17 cellular contexts compared by ENCODE assay signal in the genomic region with DNA sequence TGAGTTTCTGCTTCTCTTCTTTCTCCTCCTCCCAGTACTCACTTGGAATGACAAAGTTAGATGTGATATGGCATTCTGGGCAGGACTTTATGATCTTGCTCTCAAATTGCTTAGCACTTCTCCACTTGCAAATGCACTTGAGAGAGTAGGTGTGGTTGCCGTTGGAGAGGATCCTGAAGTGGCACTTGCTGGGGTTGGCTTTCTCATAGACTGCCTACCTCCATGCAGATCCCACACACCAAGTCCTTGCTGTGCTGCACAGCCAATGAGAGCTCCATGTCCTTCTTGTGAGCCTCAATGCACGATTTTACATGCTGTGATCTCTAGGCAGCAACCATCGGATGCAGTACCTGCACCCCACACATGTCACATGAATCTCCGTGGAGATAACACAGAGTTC. TPM values are rescaled to one million over a fixed set of nuclear protein-coding genes. Genes with fewer than 3 reads are reported as not detected.
DNase-seq lines count a peak whose midpoint lies in the region; ATAC-seq and TF ChIP-seq lines count a peak whose summit lies in the region.
"Had no signal": no experiment of that assay in that cellular context is flagged by ENCODE, and none has a peak within 500 bp of the region (broad histone marks: within the 10 kb centered on the region; RNA-seq: fewer than 3 reads in every experiment).

No MANE protein-coding gene starts in this region.

- no peaks in the 10 kb centered on the region for H3K36me3 ChIP-seq in lung (ENCODE audit: control insufficient read depth in 2 of 2, insufficient read depth in 2 of 2, low read length in 2 of 2)
- no peaks in the 10 kb centered on the region for H3K36me3 ChIP-seq in BE2C

- H3K27me3 ChIP-seq in lung (ENCODE audit: control insufficient read depth, insufficient read depth) (no peaks in the 10 kb centered on the region), BE2C (no peaks in the 10 kb centered on the region)

- no peaks in the 10 kb centered on the region for H3K36me3 Mint-ChIP-seq in mesothelial cell of epicardium

- DNase-seq in DMS79 treated with DMSO at 0.1 percent for 48 hours (lab: John Stamatoyannopoulos, UW) (peak; percentile 97), NCI-H187 treated with DMSO at 0.1 percent for 48 hours (lab: John Stamatoyannopoulos, UW) (peak; percentile 80), NCI-H345 treated with DMSO at 0.1 percent for 48 hours (lab: John Stamatoyannopoulos, UW; ENCODE audit: unreplicated experiment) (peak; percentile 19), lung (ENCODE audit: low spot score) (peak; percentile 79), mesothelial cell of epicardium (ENCODE audit: low spot score in 2 of 2, unreplicated experiment in 2 of 2) (no peak), NCI-H1092 (lab: John Stamatoyannopoulos, UW) (no peak), BE2C (no peak)
- DNase-seq: ACHN, AML-193, Caco-2, DMS153, KBM-7, NCI-H446 treated with DMSO at 0.1 percent for 48 hours had no signal

- H3K4me3 ChIP-seq in lung: no peak overlapping the region
- no peak overlapping the region for H3K4me3 ChIP-seq in BE2C (ENCODE audit: low read depth, low read length)
- H3K4me3 ChIP-seq: GM23338 had no signal

- peaks cover 19% of the 10 kb centered on the region for H3K9me3 Mint-ChIP-seq in mesothelial cell of epicardium

- H3K27me3 Mint-ChIP-seq in mesothelial cell of epicardium (ENCODE audit: low read depth): peaks cover 24% of the 10 kb centered on the region

- ATAC-seq in lung (ENCODE audit: insufficient read depth, low FRiP score) (peak; percentile 69), GM18907 (IDR thresholded peaks at IDR 0.05; ENCODE audit: unreplicated experiment) (no peak)
- ATAC-seq: GM23338, HCT116, Panc1 had no signal

- no peak overlapping the region for H3K27ac Mint-ChIP-seq in mesothelial cell of epicardium
- H3K27ac Mint-ChIP-seq: GM23338 had no signal

- 59 to 76% methylated on average over 4 of the region's 4 CpGs for WGBS in lung, 2 donors

- H3K4me1 Mint-ChIP-seq in mesothelial cell of epicardium: peaks cover 3% of the 10 kb centered on the region
- H3K4me1 Mint-ChIP-seq: GM23338 had no signal

- peaks cover 0 to 4% of the 10 kb centered on the region in 2 donors for H3K4me1 ChIP-seq in lung (ENCODE audit: control insufficient read depth in 2 of 2, insufficient read depth in 2 of 2, low read length in 2 of 2)
- no peaks in the 10 kb centered on the region for H3K4me1 ChIP-seq in BE2C
- H3K4me1 ChIP-seq: Caco-2 had no signal

- H3K27ac ChIP-seq in lung (ENCODE audit: low read depth in 1 of 2, low read length in 1 of 2): no peak overlapping the region

- TF ChIP-seq CTCF in lung (IDR thresholded peaks at IDR 0.05; ENCODE audit: control extremely low read depth, extremely low read depth) (no peak), mesothelial cell of epicardium (IDR thresholded peaks at IDR 0.05; ENCODE audit: unreplicated experiment) (no peak), BE2C (IDR thresholded peaks at IDR 0.05; ENCODE audit: low read depth, low read length) (no peak)

- no peak overlapping the region for H3K4me3 Mint-ChIP-seq in mesothelial cell of epicardium
- H3K4me3 Mint-ChIP-seq: GM23338 had no signal

- no peaks in the 10 kb centered on the region for H3K9me3 ChIP-seq in lung (ENCODE audit: control insufficient read depth in 2 of 2, insufficient read depth in 1 of 2, low read length in 1 of 2)
- H3K9me3 ChIP-seq in BE2C: no peaks in the 10 kb centered on the region
- H3K9me3 ChIP-seq: Caco-2 had no signal

RNA-seq across cellular contexts. Expression of a gene that starts 45.1 kb away (rescaled TPM):
- total RNA-seq in lung (10 to 100 TPM in 1 of 2 donors, 1 to 10 TPM in 1; 8.2 to 14.5 TPM), mesothelial cell of epicardium (14.2 to 15.2 TPM (median 14.2 TPM) in 3 replicates)
- 1 to 10 TPM; 6.6 to 8.4 TPM for polyA plus RNA-seq in lung
- 7.6 TPM for polyA plus RNA-seq in BE2C (2012; ENCODE audit: insufficient read depth, insufficient read length, low read depth)

Comparison
In these comparisons a context has a peak if more than half of its experiments do, and no peak if none do; other contexts are left out.
1. DNase-seq: peak in DMS79 treated with DMSO at 0.1 percent for 48 hours (single experiment), NCI-H187 treated with DMSO at 0.1 percent for 48 hours (single experiment), NCI-H345 treated with DMSO at 0.1 percent for 48 hours (single experiment) and lung (single experiment); none in mesothelial cell of epicardium (0 of 2), NCI-H1092 (single experiment) and BE2C (single experiment).